In genomic region chr2:98087447-98088065, GRCh38 we compare ENCODE assay signal across 8 cellular contexts. TPM values are rescaled to one million over a fixed set of nuclear protein-coding genes. Genes with fewer than 3 reads are reported as not detected.
A peak's percentile ranks its signal among the peaks of the same experiment; 100 is the strongest.
DNase-seq lines count a peak whose midpoint lies in the region; ATAC-seq and TF ChIP-seq lines count a peak whose summit lies in the region.

No MANE protein-coding gene starts in this region.

- no peak for ATAC-seq in naive thymus-derived CD4-positive, alpha-beta T cell
- no peak for ATAC-seq in GM18505 (IDR thresholded peaks at IDR 0.05; ENCODE audit: unreplicated experiment)

- POLR2A ChIA-PET in naive thymus-derived CD4-positive, alpha-beta T cell (lab: Charles Lee) = no interaction called here

- DNase-seq in BE2C (no peak), chondrocyte (ENCODE audit: low spot score) (no peak), kidney tubule cell (ENCODE audit: low spot score) (no peak), GM19240 (ENCODE audit: insufficient read length, low spot score) (no peak), NCI-H510A treated with DMSO at 0.1 percent for 48 hours (lab: John Stamatoyannopoulos, UW) (no peak)
- DNase-seq in naive thymus-derived CD4-positive, alpha-beta T cell = no peak

- 45% methylated on average over 13 of the region's 13 CpGs for WGBS in HUES64

- TF ChIP-seq CTCF in BE2C (IDR thresholded peaks at IDR 0.05; ENCODE audit: low read depth, low read length) (no peak), chondrocyte (IDR thresholded peaks at IDR 0.05) (no peak)

- H3K9me3 Mint-ChIP-seq in chondrocyte (ENCODE audit: low read depth) = no peaks in the 10 kb centered on the region
- peaks cover 0 to 2% (median 0%) of the 10 kb centered on the region in 11 donors for H3K9me3 Mint-ChIP-seq in naive thymus-derived CD4-positive, alpha-beta T cell

- H3K27ac ChIP-seq in HUES64 (ENCODE audit: low read depth, low read length) = no peak overlapping the region
- H3K27ac ChIP-seq in naive thymus-derived CD4-positive, alpha-beta T cell (ENCODE audit: low read depth, low read length) = no peak overlapping the region

- intact Hi-C loops in naive thymus-derived CD4-positive, alpha-beta T cell (cut with micrococcal nuclease) = loop anchor here in 1 of 2 donors (2.0 kb wide), 1 partner anchor 91 kb away; no protein-coding TSS in a partner anchor

- H3K4me1 Mint-ChIP-seq in chondrocyte (ENCODE audit: low read depth) = peaks cover 9% of the 10 kb centered on the region
- peaks cover 11 to 26% (median 18%) of the 10 kb centered on the region in 7 donors for H3K4me1 Mint-ChIP-seq in naive thymus-derived CD4-positive, alpha-beta T cell

- H3K4me3 ChIP-seq in BE2C (ENCODE audit: low read depth, low read length) = peak overlapping the region; percentile 42
- H3K4me3 ChIP-seq in HUES64 (ENCODE audit: low read length) = peak overlapping the region; percentile 60
- H3K4me3 ChIP-seq in naive thymus-derived CD4-positive, alpha-beta T cell (ENCODE audit: low read length) = no peak overlapping the region

- TF ChIP-seq POLR2A in GM18505 (IDR thresholded peaks at IDR 0.05; ENCODE audit: borderline replicate concordance, extremely low read depth, insufficient read depth, insufficient read length) = no peak

- H3K36me3 ChIP-seq in BE2C (no peaks in the 10 kb centered on the region), HUES64 (ENCODE audit: insufficient read depth, low read length) (no peaks in the 10 kb centered on the region)
- no peaks in the 10 kb centered on the region for H3K36me3 ChIP-seq in naive thymus-derived CD4-positive, alpha-beta T cell (ENCODE audit: control insufficient read depth in 2 of 3, insufficient read depth in 3 of 3, low read length in 3 of 3)

- H3K9ac ChIP-seq in HUES64 (ENCODE audit: low read depth, low read length) = no peak overlapping the region

- H3K4me1 ChIP-seq in BE2C (no peaks in the 10 kb centered on the region), HUES64 (ENCODE audit: insufficient read depth, low read length) (no peaks in the 10 kb centered on the region)
- H3K4me1 ChIP-seq in naive thymus-derived CD4-positive, alpha-beta T cell (ENCODE audit: control insufficient read depth in 2 of 2, insufficient read depth in 2 of 2, low read length in 2 of 2) = peaks cover 0 to 5% of the 10 kb centered on the region in 2 donors

- no peaks in the 10 kb centered on the region for H3K9me3 ChIP-seq in BE2C
- no peaks in the 10 kb centered on the region for H3K9me3 ChIP-seq in HUES64 (ENCODE audit: insufficient read depth, low read depth, low read length)
- no peaks in the 10 kb centered on the region for H3K9me3 ChIP-seq in naive thymus-derived CD4-positive, alpha-beta T cell (ENCODE audit: control insufficient read depth in 2 of 3, low read length in 3 of 3)

- no peaks in the 10 kb centered on the region for H3K36me3 Mint-ChIP-seq in chondrocyte (ENCODE audit: low read depth)
- H3K36me3 Mint-ChIP-seq in naive thymus-derived CD4-positive, alpha-beta T cell = peaks cover 0 to 3% (median 0%) of the 10 kb centered on the region in 5 donors

- no peak overlapping the region for H3K27ac Mint-ChIP-seq in chondrocyte (ENCODE audit: unreplicated experiment)
- peak overlapping the region in 1 of 9 donors; percentile 67 for H3K27ac Mint-ChIP-seq in naive thymus-derived CD4-positive, alpha-beta T cell

- CTCF ChIA-PET in naive thymus-derived CD4-positive, alpha-beta T cell (lab: Charles Lee) = no interaction called here

- peaks cover 14% of the 10 kb centered on the region for H3K27me3 ChIP-seq in BE2C
- H3K27me3 ChIP-seq in HUES64 (ENCODE audit: insufficient read depth, low read length) = peaks cover 51% of the 10 kb centered on the region
- H3K27me3 ChIP-seq in naive thymus-derived CD4-positive, alpha-beta T cell (ENCODE audit: control insufficient read depth in 2 of 2, insufficient read depth in 2 of 2, low read length in 2 of 2) = peaks cover 3% of the 10 kb centered on the region in 2 donors

- peaks cover 54% of the 10 kb centered on the region for H3K27me3 Mint-ChIP-seq in chondrocyte (ENCODE audit: low read depth)
- peaks cover 30 to 58% (median 56%) of the 10 kb centered on the region in 5 donors for H3K27me3 Mint-ChIP-seq in naive thymus-derived CD4-positive, alpha-beta T cell

- peak overlapping the region; percentile 74 for H3K4me3 Mint-ChIP-seq in chondrocyte (ENCODE audit: unreplicated experiment)
- peak overlapping the region in 9 of 10 donors; percentile 19 to 83 (median 61) for H3K4me3 Mint-ChIP-seq in naive thymus-derived CD4-positive, alpha-beta T cell

RNA-seq across cellular contexts. Expression of gene VWA3B, which starts 0.6 kb away (rescaled TPM):
- polyA plus RNA-seq in BE2C (2012; ENCODE audit: insufficient read depth, insufficient read length, low read depth) = not detected
- polyA plus RNA-seq in HUES64 (2013, experiment 1 of 2) = not detected
- polyA plus RNA-seq in HUES64 (2013, experiment 2 of 2) = not detected
- total RNA-seq in chondrocyte = not detected in 3 replicates
- not detected for total RNA-seq in naive thymus-derived CD4-positive, alpha-beta T cell
- polyA plus RNA-seq in naive thymus-derived CD4-positive, alpha-beta T cell = not detected
